Comparison of ENCODE assay signal across 1 cellular context in the genomic region with DNA sequence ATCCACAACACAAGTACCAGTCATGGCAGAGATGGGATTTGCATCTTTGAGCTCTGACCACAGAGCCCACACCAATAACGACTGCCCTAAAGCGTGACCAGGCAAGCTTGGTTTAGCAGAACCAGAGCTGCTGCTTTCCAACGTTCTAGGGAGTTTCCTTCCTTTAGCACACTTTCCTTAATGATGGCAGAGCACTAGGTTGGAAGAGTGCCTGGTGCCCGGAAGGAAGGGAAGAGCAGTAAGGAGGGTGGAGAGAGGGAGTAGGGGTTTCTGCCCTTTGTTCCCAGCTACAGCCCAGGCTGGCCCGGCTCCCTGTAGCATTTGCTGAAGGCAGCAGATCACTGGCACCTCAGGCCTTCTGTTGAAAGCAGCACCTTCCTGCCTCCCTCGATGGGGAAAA.
TF ChIP-seq lines count a peak whose summit lies in the region.

No MANE protein-coding gene starts in this region.

TF ChIP-seq in endothelial cell of umbilical vein, 7 proteins besides CTCF, POLR2A, EP300 and RAD21:
- TF ChIP-seq GATA2 (IDR thresholded peaks at IDR 0.05; ENCODE audit: insufficient read depth, insufficient read length, low read depth, low read length) (no peak), JUN (IDR thresholded peaks at IDR 0.05; ENCODE audit: borderline replicate concordance, insufficient read depth, insufficient read length, low read depth) (no peak), POLR2AphosphoS5 (IDR thresholded peaks at IDR 0.05; ENCODE audit: insufficient read depth, low read depth, low read length) (no peak), EZH2 (IDR thresholded peaks at IDR 0.05; ENCODE audit: borderline replicate concordance, low read depth, low read length, severe bottlenecking) (no peak), MYC (IDR thresholded peaks at IDR 0.05; ENCODE audit: low read depth, low read length) (no peak), FOS (IDR thresholded peaks at IDR 0.05; ENCODE audit: borderline replicate concordance, insufficient read depth, low read length) (no peak)
- TF ChIP-seq, protein P1, sequence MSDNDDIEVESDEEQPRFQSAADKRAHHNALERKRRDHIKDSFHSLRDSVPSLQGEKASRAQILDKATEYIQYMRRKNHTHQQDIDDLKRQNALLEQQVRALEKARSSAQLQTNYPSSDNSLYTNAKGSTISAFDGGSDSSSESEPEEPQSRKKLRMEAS (IDR thresholded peaks at IDR 0.05; ENCODE audit: insufficient read depth, insufficient read length) = no peak
